In the genomic region with DNA sequence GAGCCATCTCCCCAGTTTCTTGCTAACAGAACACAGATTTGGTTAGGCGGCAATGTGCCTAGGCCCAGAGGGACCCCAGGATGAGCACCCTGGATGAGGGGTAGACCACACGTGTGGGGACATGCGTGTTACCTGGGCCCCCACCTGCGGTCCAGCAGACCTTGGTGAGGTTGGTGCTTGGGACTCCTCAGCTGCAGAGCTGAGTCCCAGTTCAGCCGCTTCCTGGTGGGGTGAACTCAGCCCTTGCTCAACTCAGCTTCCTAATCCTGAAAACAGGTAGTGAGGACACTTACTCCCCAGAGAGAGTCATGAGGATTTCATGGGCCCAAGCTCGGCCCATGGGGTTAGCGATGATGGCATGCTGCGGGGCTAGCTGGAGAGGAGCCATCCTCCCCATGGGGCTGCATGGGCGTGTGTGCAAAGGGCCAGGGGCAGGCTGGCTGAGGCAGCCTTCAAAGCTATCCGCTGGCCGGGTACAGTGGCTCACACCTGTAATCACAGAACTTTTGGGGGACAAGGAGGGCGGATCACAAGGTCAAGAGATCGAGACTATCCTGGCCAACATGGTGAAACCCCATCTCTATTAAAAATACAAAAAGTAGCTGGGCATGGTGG, we compare ENCODE assay signal across 1 cellular context.
TF ChIP-seq lines count a peak whose summit lies in the region.

No MANE protein-coding gene starts in this region.

TF ChIP-seq in A549, 52 proteins besides CTCF, POLR2A, EP300 and RAD21 (continued from another document):
- TF ChIP-seq, protein P1, sequence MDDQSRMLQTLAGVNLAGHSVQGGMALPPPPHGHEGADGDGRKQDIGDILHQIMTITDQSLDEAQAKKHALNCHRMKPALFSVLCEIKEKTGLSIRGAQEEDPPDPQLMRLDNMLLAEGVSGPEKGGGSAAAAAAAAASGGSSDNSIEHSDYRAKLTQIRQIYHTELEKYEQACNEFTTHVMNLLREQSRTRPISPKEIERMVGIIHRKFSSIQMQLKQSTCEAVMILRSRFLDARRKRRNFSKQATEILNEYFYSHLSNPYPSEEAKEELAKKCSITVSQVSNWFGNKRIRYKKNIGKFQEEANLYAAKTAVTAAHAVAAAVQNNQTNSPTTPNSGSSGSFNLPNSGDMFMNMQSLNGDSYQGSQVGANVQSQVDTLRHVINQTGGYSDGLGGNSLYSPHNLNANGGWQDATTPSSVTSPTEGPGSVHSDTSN (IDR thresholded peaks at IDR 0.05): no peak
- TF ChIP-seq NFE2L2 (conservative IDR thresholded peaks at IDR 0.05; ENCODE audit: low read length) (no peak), CHD4 (IDR thresholded peaks at IDR 0.05; ENCODE audit: borderline replicate concordance) (no peak), CHD2 (IDR thresholded peaks at IDR 0.05; ENCODE audit: low read length, partially characterized antibody) (no peak), NPAS2 (CRISPR knock-in tag; IDR thresholded peaks at IDR 0.05; ENCODE audit: borderline replicate concordance) (no peak), FOSB (CRISPR knock-in tag; IDR thresholded peaks at IDR 0.05) (no peak), KDM1A (IDR thresholded peaks at IDR 0.05; ENCODE audit: low read depth) (no peak), RARB (CRISPR knock-in tag; IDR thresholded peaks at IDR 0.05) (no peak), ZC3H11A (IDR thresholded peaks at IDR 0.05) (no peak), HOXA7 (CRISPR knock-in tag; IDR thresholded peaks at IDR 0.05) (no peak), RNF2 (IDR thresholded peaks at IDR 0.05; ENCODE audit: borderline replicate concordance, low read depth) (no peak), JUNB (IDR thresholded peaks at IDR 0.05) (no peak), TFCP2L1 (CRISPR knock-in tag; IDR thresholded peaks at IDR 0.05) (no peak)
- TF ChIP-seq, protein P2, sequence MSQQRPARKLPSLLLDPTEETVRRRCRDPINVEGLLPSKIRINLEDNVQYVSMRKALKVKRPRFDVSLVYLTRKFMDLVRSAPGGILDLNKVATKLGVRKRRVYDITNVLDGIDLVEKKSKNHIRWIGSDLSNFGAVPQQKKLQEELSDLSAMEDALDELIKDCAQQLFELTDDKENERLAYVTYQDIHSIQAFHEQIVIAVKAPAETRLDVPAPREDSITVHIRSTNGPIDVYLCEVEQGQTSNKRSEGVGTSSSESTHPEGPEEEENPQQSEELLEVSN (IDR thresholded peaks at IDR 0.05; ENCODE audit: borderline replicate concordance, low read depth): no peak
- TF ChIP-seq, protein P3, sequence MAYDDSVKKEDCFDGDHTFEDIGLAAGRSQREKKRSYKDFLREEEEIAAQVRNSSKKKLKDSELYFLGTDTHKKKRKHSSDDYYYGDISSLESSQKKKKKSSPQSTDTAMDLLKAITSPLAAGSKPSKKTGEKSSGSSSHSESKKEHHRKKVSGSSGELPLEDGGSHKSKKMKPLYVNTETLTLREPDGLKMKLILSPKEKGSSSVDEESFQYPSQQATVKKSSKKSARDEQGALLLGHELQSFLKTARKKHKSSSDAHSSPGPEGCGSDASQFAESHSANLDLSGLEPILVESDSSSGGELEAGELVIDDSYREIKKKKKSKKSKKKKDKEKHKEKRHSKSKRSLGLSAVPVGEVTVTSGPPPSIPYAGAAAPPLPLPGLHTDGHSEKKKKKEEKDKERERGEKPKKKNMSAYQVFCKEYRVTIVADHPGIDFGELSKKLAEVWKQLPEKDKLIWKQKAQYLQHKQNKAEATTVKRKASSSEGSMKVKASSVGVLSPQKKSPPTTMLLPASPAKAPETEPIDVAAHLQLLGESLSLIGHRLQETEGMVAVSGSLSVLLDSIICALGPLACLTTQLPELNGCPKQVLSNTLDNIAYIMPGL (CRISPR knock-in tag; IDR thresholded peaks at IDR 0.05; ENCODE audit: borderline replicate concordance): no peak
- TF ChIP-seq, protein P4, sequence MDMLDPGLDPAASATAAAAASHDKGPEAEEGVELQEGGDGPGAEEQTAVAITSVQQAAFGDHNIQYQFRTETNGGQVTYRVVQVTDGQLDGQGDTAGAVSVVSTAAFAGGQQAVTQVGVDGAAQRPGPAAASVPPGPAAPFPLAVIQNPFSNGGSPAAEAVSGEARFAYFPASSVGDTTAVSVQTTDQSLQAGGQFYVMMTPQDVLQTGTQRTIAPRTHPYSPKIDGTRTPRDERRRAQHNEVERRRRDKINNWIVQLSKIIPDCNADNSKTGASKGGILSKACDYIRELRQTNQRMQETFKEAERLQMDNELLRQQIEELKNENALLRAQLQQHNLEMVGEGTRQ (IDR thresholded peaks at IDR 0.05): no peak
- TF ChIP-seq, protein P5, sequence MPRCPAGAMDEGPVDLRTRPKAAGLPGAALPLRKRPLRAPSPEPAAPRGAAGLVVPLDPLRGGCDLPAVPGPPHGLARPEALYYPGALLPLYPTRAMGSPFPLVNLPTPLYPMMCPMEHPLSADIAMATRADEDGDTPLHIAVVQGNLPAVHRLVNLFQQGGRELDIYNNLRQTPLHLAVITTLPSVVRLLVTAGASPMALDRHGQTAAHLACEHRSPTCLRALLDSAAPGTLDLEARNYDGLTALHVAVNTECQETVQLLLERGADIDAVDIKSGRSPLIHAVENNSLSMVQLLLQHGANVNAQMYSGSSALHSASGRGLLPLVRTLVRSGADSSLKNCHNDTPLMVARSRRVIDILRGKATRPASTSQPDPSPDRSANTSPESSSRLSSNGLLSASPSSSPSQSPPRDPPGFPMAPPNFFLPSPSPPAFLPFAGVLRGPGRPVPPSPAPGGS (IDR thresholded peaks at IDR 0.05): no peak
